10 cellular contexts compared by ENCODE assay signal in genomic region chr9:86322973-86323644, GRCh38. TPM values are rescaled to one million over a fixed set of nuclear protein-coding genes. Genes with fewer than 3 reads are reported as not detected.
DNase-seq lines count a peak whose midpoint lies in the region; ATAC-seq and TF ChIP-seq lines count a peak whose summit lies in the region.
"Had no signal": no experiment of that assay in that cellular context is flagged by ENCODE, and none has a peak within 500 bp of the region (broad histone marks: within the 10 kb centered on the region; RNA-seq: fewer than 3 reads in every experiment).

No MANE protein-coding gene starts in this region.

- peak overlapping the region; percentile 55 for H3K9ac ChIP-seq in GM23248

- H2AFZ ChIP-seq in GM23248: no peak overlapping the region

- H4K20me1 ChIP-seq in GM23248 (ENCODE audit: insufficient read depth): no peaks in the 10 kb centered on the region

- no peak for ATAC-seq in activated T-helper 17 cell treated with anti-CD3 and anti-CD28 coated beads, Interleukin-2, amount 50 U/mL, for 72 hours (replicated peaks)
- no peak for ATAC-seq in GM21381 (IDR thresholded peaks at IDR 0.05; ENCODE audit: unreplicated experiment)
- ATAC-seq: right cardiac atrium had no signal

- H3K27me3 ChIP-seq in GM23248 (replicated peaks; ENCODE audit: insufficient read depth) (no peaks in the 10 kb centered on the region), Peyer's patch (no peaks in the 10 kb centered on the region)

- WGBS in GM23248 (ENCODE audit: low coverage in 1 of 2, low lambda C conversion rate in 2 of 2, missing lambda C conversion rate in 2 of 2), 2 experiments: 59 to 60% methylated on average over 8 of the region's 8 CpGs

- peaks cover 13% of the 10 kb centered on the region for H3K4me1 Mint-ChIP-seq in activated T-helper 17 cell treated with anti-CD3 and anti-CD28 coated beads, Interleukin-2, amount 50 U/mL, for 72 hours

- no peak overlapping the region for H3K4me3 Mint-ChIP-seq in activated T-helper 17 cell treated with anti-CD3 and anti-CD28 coated beads, Interleukin-2, amount 50 U/mL, for 72 hours

- in situ Hi-C loops in GM23248 (cut with MboI): no loop called here

- TF ChIP-seq POLR2A in Peyer's patch (IDR thresholded peaks at IDR 0.05): no peak

- no peak for TF ChIP-seq CTCF in fibroblast of pulmonary artery (IDR thresholded peaks at IDR 0.05; ENCODE audit: low read length, missing control alignments)
- TF ChIP-seq CTCF in Peyer's patch (IDR thresholded peaks at IDR 0.05): no peak

- H3K36me3 ChIP-seq in GM23248 (ENCODE audit: low read depth) (peaks cover 47% of the 10 kb centered on the region), Peyer's patch (peaks cover 0 to 100% (median 0%) of the 10 kb centered on the region in 3 donors)

- DNase-seq in AG08395 (ENCODE audit: low spot score) (peak; percentile 80), GM23248 (peak; percentile 93), fibroblast of pulmonary artery (ENCODE audit: low read depth) (peak; percentile 52), NCI-H82 (lab: John Stamatoyannopoulos, UW) (no peak), Peyer's patch (no peak)
- no peak for DNase-seq in activated T-cell treated with anti-CD3 and anti-CD28 coated beads, Interleukin-2, amount 50 U/mL, for 48 hours
- DNase-seq: NCI-H510A, right cardiac atrium had no signal

- H3K9me3 ChIP-seq in GM23248 (ENCODE audit: low read depth): no peaks in the 10 kb centered on the region
- no peaks in the 10 kb centered on the region for H3K9me3 ChIP-seq in Peyer's patch

- no peaks in the 10 kb centered on the region for H3K9me2 ChIP-seq in GM23248 (ENCODE audit: insufficient read depth)

- no peaks in the 10 kb centered on the region for H3K27me3 Mint-ChIP-seq in activated T-helper 17 cell treated with anti-CD3 and anti-CD28 coated beads, Interleukin-2, amount 50 U/mL, for 72 hours

- H3K4me1 ChIP-seq in GM23248 (ENCODE audit: insufficient read depth): peaks cover 48% of the 10 kb centered on the region
- H3K4me1 ChIP-seq in Peyer's patch: no peaks in the 10 kb centered on the region

- H3K36me3 Mint-ChIP-seq in activated T-helper 17 cell treated with anti-CD3 and anti-CD28 coated beads, Interleukin-2, amount 50 U/mL, for 72 hours (ENCODE audit: low read depth): peaks cover 100% of the 10 kb centered on the region

- no peaks in the 10 kb centered on the region for H3K9me3 Mint-ChIP-seq in activated T-helper 17 cell treated with anti-CD3 and anti-CD28 coated beads, Interleukin-2, amount 50 U/mL, for 72 hours

- H3K27ac Mint-ChIP-seq in activated T-helper 17 cell treated with anti-CD3 and anti-CD28 coated beads, Interleukin-2, amount 50 U/mL, for 72 hours: peak overlapping the region; percentile 54

- H3F3A ChIP-seq in GM23248 (ENCODE audit: insufficient read depth): peaks cover 61% of the 10 kb centered on the region

- peaks cover 10% of the 10 kb centered on the region; the same call in 1 of the 2 replicates for H3K79me2 ChIP-seq in GM23248 (ENCODE audit: insufficient read depth)

- H3K4me3 ChIP-seq in GM23248 (peak overlapping the region; percentile 26; the same call in 1 of the 2 replicates), fibroblast of pulmonary artery (replicated peaks; ENCODE audit: low read depth, low read length) (no peak overlapping the region), Peyer's patch (no peak overlapping the region)

- peak overlapping the region; percentile 46 for H3K4me2 ChIP-seq in GM23248 (ENCODE audit: unreplicated experiment)

- H3K27ac ChIP-seq in GM23248 (peak overlapping the region; percentile 85), Peyer's patch (no peak overlapping the region)

RNA-seq across cellular contexts. Expression of gene TUT7, which starts 31.1 kb away (rescaled TPM):
- 16.5 and 24.4 TPM in 2 replicates for total RNA-seq in GM23248 (2014; rRNA removed; shearing (Covaris generic))
- polyA plus RNA-seq in GM23248 (2016; fragmentation: Nextera tagmentation; extraction: Ambion mirVana): 17.1 and 18.8 TPM in 2 replicates
- total RNA-seq in activated T-helper 17 cell treated with anti-CD3 and anti-CD28 coated beads, Interleukin-2, amount 50 U/mL, for 72 hours: 10 to 100 TPM; 42.7 to 79.0 TPM
- total RNA-seq in Peyer's patch: 10 to 100 TPM; 36.8 to 99.9 (median 50.4) TPM

RNA-seq across cellular contexts. Expression of gene ISCA1, which starts 40.8 kb away (rescaled TPM):
- 46.7 and 55.9 TPM in 2 replicates for total RNA-seq in GM23248 (2014; rRNA removed; shearing (Covaris generic))
- 45.4 and 52.6 TPM in 2 replicates for polyA plus RNA-seq in GM23248 (2016; fragmentation: Nextera tagmentation; extraction: Ambion mirVana)
- total RNA-seq in activated T-helper 17 cell treated with anti-CD3 and anti-CD28 coated beads, Interleukin-2, amount 50 U/mL, for 72 hours: 10 to 100 TPM; 33.2 to 34.6 TPM
- total RNA-seq in Peyer's patch: 10 to 100 TPM; 13.8 to 35.8 (median 31.9) TPM

Comparison
In these comparisons a context has a peak if more than half of its experiments do, and no peak if none do; other contexts are left out.
1. DNase-seq: peak in AG08395 (single experiment), GM23248 (single experiment) and fibroblast of pulmonary artery (single experiment); none in NCI-H82 (single experiment), Peyer's patch (0 of 3) and activated T-cell treated with anti-CD3 and anti-CD28 coated beads, Interleukin-2, amount 50 U/mL, for 48 hours (0 of 2).